16 cellular contexts compared by ENCODE assay signal in genomic region chr16:66619036-66619435, GRCh38. TPM values are rescaled to one million over a fixed set of nuclear protein-coding genes. Genes with fewer than 3 reads are reported as not detected.
DNase-seq lines count a peak whose midpoint lies in the region; ATAC-seq and TF ChIP-seq lines count a peak whose summit lies in the region.
"Had no signal": no experiment of that assay in that cellular context is flagged by ENCODE, and none has a peak within 500 bp of the region (broad histone marks: within the 10 kb centered on the region; RNA-seq: fewer than 3 reads in every experiment).

No MANE protein-coding gene starts in this region.

- H3K9me3 Mint-ChIP-seq in HFFc6: no peaks in the 10 kb centered on the region
- no peaks in the 10 kb centered on the region for H3K9me3 Mint-ChIP-seq in activated CD4-positive, alpha-beta T cell treated with anti-CD3 and anti-CD28 coated beads, Interleukin-2, amount 10 ng/mL, durations not matched to agents 7 days and 5 days
- H3K9me3 Mint-ChIP-seq: activated CD8-positive, alpha-beta T cell treated with anti-CD3 and anti-CD28 coated beads for 36 hours; stimulated activated naive CD8-positive, alpha-beta T cell treated with anti-CD3 and anti-CD28 coated beads, Interleukin-15, amount 100 ng/mL, for 72 hours had no signal

- no peaks in the 10 kb centered on the region for H3K27me3 ChIP-seq in foreskin keratinocyte
- no peaks in the 10 kb centered on the region for H3K27me3 ChIP-seq in thoracic aorta (replicated peaks; ENCODE audit: insufficient read depth)
- H3K27me3 ChIP-seq in MM.1S (replicated peaks; ENCODE audit: insufficient read depth, low read length): no peaks in the 10 kb centered on the region
- H3K27me3 ChIP-seq: heart right ventricle had no signal

- no peak for TF ChIP-seq CTCF in HFFc6 (IDR thresholded peaks at IDR 0.05)
- no peak for TF ChIP-seq CTCF in astrocyte of the cerebellum (IDR thresholded peaks at IDR 0.05; ENCODE audit: low read depth, low read length, missing control alignments)
- TF ChIP-seq CTCF in foreskin keratinocyte (conservative IDR thresholded peaks at IDR 0.05): no peak
- TF ChIP-seq CTCF in thoracic aorta (IDR thresholded peaks at IDR 0.05): no peak
- TF ChIP-seq CTCF in MM.1S (IDR thresholded peaks at IDR 0.05; ENCODE audit: low read length): no peak

- H3K36me3 ChIP-seq in thoracic aorta: no peaks in the 10 kb centered on the region
- no peaks in the 10 kb centered on the region for H3K36me3 ChIP-seq in MM.1S (replicated peaks; ENCODE audit: insufficient read depth, low read length)

- H3K9me2 ChIP-seq in MM.1S (replicated peaks; ENCODE audit: insufficient read depth, low read length): no peaks in the 10 kb centered on the region

- H3K9me3 ChIP-seq in thoracic aorta (no peaks in the 10 kb centered on the region), MM.1S (replicated peaks; ENCODE audit: insufficient read depth, low read length) (no peaks in the 10 kb centered on the region)
- H3K9me3 ChIP-seq: heart right ventricle had no signal

- H2AFZ ChIP-seq in MM.1S (ENCODE audit: low read length): no peak overlapping the region

- H3K36me3 Mint-ChIP-seq in HFFc6 (ENCODE audit: low read depth): peaks cover 18% of the 10 kb centered on the region
- no peaks in the 10 kb centered on the region for H3K36me3 Mint-ChIP-seq in activated CD4-positive, alpha-beta T cell treated with anti-CD3 and anti-CD28 coated beads, Interleukin-2, amount 10 ng/mL, durations not matched to agents 7 days and 5 days (ENCODE audit: low read depth)

- no peaks in the 10 kb centered on the region for H3F3A ChIP-seq in MM.1S (ENCODE audit: insufficient read depth, low read length)

- H3K4me2 ChIP-seq in MM.1S (ENCODE audit: low read depth, low read length): no peak overlapping the region

- H3K79me2 ChIP-seq in MM.1S (ENCODE audit: low read length): no peaks in the 10 kb centered on the region

- H3K27ac ChIP-seq in foreskin keratinocyte: peak overlapping the region; percentile 7
- H3K27ac ChIP-seq in thoracic aorta: peak overlapping the region; percentile 25 to 53
- no peak overlapping the region for H3K27ac ChIP-seq in MM.1S (ENCODE audit: low read length)

- peaks cover 20% of the 10 kb centered on the region for H3K4me1 ChIP-seq in foreskin keratinocyte
- H3K4me1 ChIP-seq in thoracic aorta (ENCODE audit: control insufficient read depth in 1 of 2, low read depth in 2 of 2): peaks cover 11 to 17% of the 10 kb centered on the region in 2 donors
- no peaks in the 10 kb centered on the region for H3K4me1 ChIP-seq in MM.1S (ENCODE audit: low read length)

- H4K20me1 ChIP-seq in MM.1S (ENCODE audit: insufficient read depth, low read length): no peaks in the 10 kb centered on the region

- no peak for ATAC-seq in foreskin keratinocyte
- no peak for ATAC-seq in thoracic aorta (ENCODE audit: insufficient number of reproducible peaks, low FRiP score, low read depth)
- no peak for ATAC-seq in GM18858 (IDR thresholded peaks at IDR 0.05; ENCODE audit: unreplicated experiment)
- ATAC-seq in esophagus mucosa: no peak
- ATAC-seq: stimulated activated naive CD8-positive, alpha-beta T cell treated with anti-CD3 and anti-CD28 coated beads, Interleukin-15, amount 100 ng/mL, for 72 hours had no signal

- peaks cover 1% of the 10 kb centered on the region for H3K27me3 Mint-ChIP-seq in HFFc6 (ENCODE audit: insufficient read depth)
- H3K27me3 Mint-ChIP-seq in activated CD4-positive, alpha-beta T cell treated with anti-CD3 and anti-CD28 coated beads, Interleukin-2, amount 10 ng/mL, durations not matched to agents 7 days and 5 days: no peaks in the 10 kb centered on the region
- H3K27me3 Mint-ChIP-seq: activated CD8-positive, alpha-beta T cell treated with anti-CD3 and anti-CD28 coated beads for 36 hours; stimulated activated naive CD8-positive, alpha-beta T cell treated with anti-CD3 and anti-CD28 coated beads, Interleukin-15, amount 100 ng/mL, for 72 hours had no signal

- DNase-seq in HFFc6: peak; percentile 47
- peak; percentile 85 for DNase-seq in astrocyte of the cerebellum (ENCODE audit: low read depth)
- no peak for DNase-seq in foreskin keratinocyte
- DNase-seq in thoracic aorta (ENCODE audit: low spot score): no peak
- DNase-seq in activated CD4-positive, alpha-beta T cell treated with anti-CD3 and anti-CD28 coated beads, Interleukin-2, amount 10 ng/mL, durations not matched to agents 7 days and 5 days: no peak
- no peak for DNase-seq in MM.1S
- DNase-seq: activated CD8-positive, alpha-beta T cell treated with anti-CD3 and anti-CD28 coated beads for 36 hours; activated naive CD4-positive, alpha-beta T cell; cortex of kidney; DMS153; heart right ventricle; posterior cingulate gyrus; stimulated activated CD4-positive, alpha-beta T cell treated with anti-CD3 and anti-CD28 coated beads, Interleukin-4, amount 100 ng/mL, for 4 hours; stimulated activated naive CD8-positive, alpha-beta T cell treated with anti-CD3 and anti-CD28 coated beads, Interleukin-15, amount 100 ng/mL, for 72 hours had no signal

- H3K27ac Mint-ChIP-seq in HFFc6: peak overlapping the region; percentile 87
- H3K27ac Mint-ChIP-seq in activated CD4-positive, alpha-beta T cell treated with anti-CD3 and anti-CD28 coated beads, Interleukin-2, amount 10 ng/mL, durations not matched to agents 7 days and 5 days: no peak overlapping the region
- H3K27ac Mint-ChIP-seq: activated CD8-positive, alpha-beta T cell treated with anti-CD3 and anti-CD28 coated beads for 36 hours had no signal

- no peak overlapping the region for H3K4me3 ChIP-seq in astrocyte of the cerebellum (ENCODE audit: low read depth, low read length)
- H3K4me3 ChIP-seq in thoracic aorta: no peak overlapping the region
- H3K4me3 ChIP-seq in MM.1S (ENCODE audit: low read length): no peak overlapping the region
- H3K4me3 ChIP-seq: heart right ventricle had no signal

- H3K9ac ChIP-seq in MM.1S (ENCODE audit: low read length): no peak overlapping the region

- in situ Hi-C loops in astrocyte of the cerebellum (cut with HindIII; ENCODE audit: low sequenced_read_pairs): no loop called here

- H3K4me1 Mint-ChIP-seq in HFFc6 (ENCODE audit: low read depth): peaks cover 53% of the 10 kb centered on the region
- no peaks in the 10 kb centered on the region for H3K4me1 Mint-ChIP-seq in activated CD4-positive, alpha-beta T cell treated with anti-CD3 and anti-CD28 coated beads, Interleukin-2, amount 10 ng/mL, durations not matched to agents 7 days and 5 days
- H3K4me1 Mint-ChIP-seq: stimulated activated naive CD8-positive, alpha-beta T cell treated with anti-CD3 and anti-CD28 coated beads, Interleukin-15, amount 100 ng/mL, for 72 hours had no signal

- POLR2A ChIA-PET in activated CD4-positive, alpha-beta T cell treated with anti-CD3 and anti-CD28 coated beads, Interleukin-2, amount 10 ng/mL, durations not matched to agents 7 days and 5 days (lab: Charles Lee): no interaction called here

- peak overlapping the region; percentile 66 for H3K4me3 Mint-ChIP-seq in HFFc6
- no peak overlapping the region for H3K4me3 Mint-ChIP-seq in activated CD4-positive, alpha-beta T cell treated with anti-CD3 and anti-CD28 coated beads, Interleukin-2, amount 10 ng/mL, durations not matched to agents 7 days and 5 days
- H3K4me3 Mint-ChIP-seq: activated CD8-positive, alpha-beta T cell treated with anti-CD3 and anti-CD28 coated beads for 36 hours; stimulated activated naive CD8-positive, alpha-beta T cell treated with anti-CD3 and anti-CD28 coated beads, Interleukin-15, amount 100 ng/mL, for 72 hours had no signal

- CTCF ChIA-PET in activated CD4-positive, alpha-beta T cell treated with anti-CD3 and anti-CD28 coated beads, Interleukin-2, amount 10 ng/mL, durations not matched to agents 7 days and 5 days (lab: Charles Lee): interaction anchor here (0.6 to 2.2 kb wide), 4 partner anchors 11 to 32 kb away, joined by 3 to 11 read pairs (median 4); no protein-coding TSS in a partner anchor

RNA-seq across cellular contexts. Expression of gene CMTM3, which starts 14.5 kb away (rescaled TPM):
- 10 to 100 TPM; 26.3 to 35.6 (median 28.0) TPM for total RNA-seq in HFFc6 (2021; fragmentation: NEBNext Ultra II Directional; extraction: Animal tissue kit (Norgen Biotek cat#: 25700))
- 22.1 and 23.8 TPM in 2 replicates for total RNA-seq in foreskin keratinocyte
- polyA plus RNA-seq in foreskin keratinocyte: 32.8 and 33.9 TPM in 2 replicates
- total RNA-seq in thoracic aorta: 10 to 100 TPM; 16.6 to 20.7 TPM
- total RNA-seq in activated CD4-positive, alpha-beta T cell treated with anti-CD3 and anti-CD28 coated beads, Interleukin-2, amount 10 ng/mL, durations not matched to agents 7 days and 5 days: 100 to 1,000 TPM; 100 to 107 TPM
- 3.7 TPM for total RNA-seq in esophagus mucosa

RNA-seq across cellular contexts. Expression of gene CMTM2, which starts 39.8 kb away (rescaled TPM):
- not detected for total RNA-seq in HFFc6 (2021; fragmentation: NEBNext Ultra II Directional; extraction: Animal tissue kit (Norgen Biotek cat#: 25700))
- total RNA-seq in foreskin keratinocyte (not detected in 2 replicates), thoracic aorta (1 to 10 TPM in 1 of 2 donors, not detected in 1; 1.7 TPM), esophagus mucosa (not detected)
- polyA plus RNA-seq in foreskin keratinocyte: not detected in 2 replicates
- under 1 TPM; 0.73 to 0.97 TPM for total RNA-seq in activated CD4-positive, alpha-beta T cell treated with anti-CD3 and anti-CD28 coated beads, Interleukin-2, amount 10 ng/mL, durations not matched to agents 7 days and 5 days
- polyA plus RNA-seq: heart right ventricle had no signal

RNA-seq across cellular contexts. Expression of gene CMTM1, which starts 52.8 kb away (rescaled TPM):
- 1 to 10 TPM; 4.2 to 5.5 (median 4.9) TPM for total RNA-seq in HFFc6 (2021; fragmentation: NEBNext Ultra II Directional; extraction: Animal tissue kit (Norgen Biotek cat#: 25700))
- 2.1 and 2.3 TPM in 2 replicates for total RNA-seq in foreskin keratinocyte
- polyA plus RNA-seq in foreskin keratinocyte: 0.11 and 0.19 TPM in 2 replicates
- total RNA-seq in thoracic aorta: 1 to 10 TPM in 1 of 2 donors, under 1 TPM in 1; 0.81 to 7.5 TPM
- 10 to 100 TPM; 12.3 to 15.3 TPM for total RNA-seq in activated CD4-positive, alpha-beta T cell treated with anti-CD3 and anti-CD28 coated beads, Interleukin-2, amount 10 ng/mL, durations not matched to agents 7 days and 5 days
- total RNA-seq in esophagus mucosa: 0.60 TPM

Comparison
In these comparisons a context has a peak if more than half of its experiments do, and no peak if none do; other contexts are left out.
1. DNase-seq: peak in HFFc6 (single experiment) and astrocyte of the cerebellum (single experiment); none in foreskin keratinocyte (0 of 2), thoracic aorta (single experiment), activated CD4-positive, alpha-beta T cell treated with anti-CD3 and anti-CD28 coated beads, Interleukin-2, amount 10 ng/mL, durations not matched to agents 7 days and 5 days (single experiment) and MM.1S (single experiment).